In genomic region chr10:112336556-112337201, GRCh38 we compare ENCODE assay signal across 1 cellular context.
TF ChIP-seq lines count a peak whose summit lies in the region.

No MANE protein-coding gene starts in this region.

TF ChIP-seq in HepG2, 621 proteins besides CTCF, POLR2A, EP300 and RAD21:
- peak; percentile 61; the same call in 1 of the 2 replicates for TF ChIP-seq ZNF629 (CRISPR knock-in tag; conservative IDR thresholded peaks at IDR 0.05)
- TF ChIP-seq ZNF136 (CRISPR knock-in tag; IDR thresholded peaks at IDR 0.05; ENCODE audit: low read depth): no peak
- no peak for TF ChIP-seq ISL2 (CRISPR knock-in tag; IDR thresholded peaks at IDR 0.05)
